ENCODE assay signal across 9 cellular contexts in the genomic region with DNA sequence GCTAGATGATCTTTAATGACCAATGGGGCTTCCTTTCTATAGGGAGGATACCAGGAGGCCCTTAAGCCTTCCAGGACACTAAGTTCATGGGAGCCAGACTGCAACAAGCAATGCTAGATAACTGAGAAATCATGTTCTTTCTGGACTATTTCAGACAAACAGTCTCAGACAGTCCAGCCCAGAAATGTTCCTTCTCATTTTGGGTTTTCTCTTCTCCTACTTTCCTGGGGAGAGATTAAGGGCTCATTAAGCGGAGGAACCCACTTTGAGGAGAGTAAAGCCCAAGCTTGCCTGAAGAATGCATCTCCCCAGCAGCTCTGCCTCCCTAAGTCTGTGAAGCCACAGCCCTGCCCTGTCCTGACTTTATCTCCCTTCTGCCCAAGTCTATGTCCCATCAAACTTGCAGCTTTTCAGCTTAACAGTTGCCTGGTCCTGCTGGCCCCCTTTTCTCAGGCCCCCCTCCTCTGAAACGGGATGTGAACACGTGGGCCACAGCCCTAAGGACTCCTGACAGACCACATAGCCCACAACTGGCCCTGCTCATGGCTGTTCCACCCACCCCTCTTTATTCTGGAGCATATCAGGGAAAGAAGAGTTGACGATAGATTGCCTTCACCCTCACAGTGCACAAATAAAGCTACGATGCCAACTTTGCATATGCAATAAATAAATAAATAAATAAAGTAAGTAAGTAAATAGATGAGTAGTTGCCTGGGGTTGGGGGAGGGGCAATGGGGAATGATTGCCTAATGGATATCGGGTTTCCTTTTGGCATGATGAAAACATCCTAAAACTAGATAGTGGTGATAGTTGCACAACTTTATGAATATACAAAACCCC.
DNase-seq lines count a peak whose midpoint lies in the region; ATAC-seq and TF ChIP-seq lines count a peak whose summit lies in the region.
"Had no signal": no experiment of that assay in that cellular context is flagged by ENCODE, and none has a peak within 500 bp of the region (broad histone marks: within the 10 kb centered on the region; RNA-seq: fewer than 3 reads in every experiment).

No MANE protein-coding gene starts in this region.

- no peaks in the 10 kb centered on the region for H4K20me1 ChIP-seq in mammary epithelial cell (ENCODE audit: insufficient read depth, low read length)

- H3K9ac ChIP-seq in mammary epithelial cell (ENCODE audit: insufficient read depth, low read length): no peak overlapping the region

- dilution Hi-C loops in mammary epithelial cell (cut with HindIII; ENCODE audit: low sequenced_read_pairs): loop anchor here (5.0 kb wide), 1 partner anchor 52 kb away; no protein-coding TSS in a partner anchor

- CTCF ChIA-PET in mammary epithelial cell (lab: Charles Lee; ENCODE audit: low non-redundant PET): no interaction called here

- no peaks in the 10 kb centered on the region for H3K9me3 ChIP-seq in mammary epithelial cell (replicated peaks; ENCODE audit: insufficient read depth, low read length)

- no peak for ATAC-seq in HG03045 (IDR thresholded peaks at IDR 0.05; ENCODE audit: unreplicated experiment)
- ATAC-seq in GM21447 (IDR thresholded peaks at IDR 0.05; ENCODE audit: unreplicated experiment): no peak
- no peak for ATAC-seq in GM19324 (IDR thresholded peaks at IDR 0.05; ENCODE audit: low FRiP score, unreplicated experiment)

- no peak overlapping the region for H2AFZ ChIP-seq in mammary epithelial cell (ENCODE audit: low read depth, low read length)

- H3K27ac ChIP-seq in mammary epithelial cell (ENCODE audit: insufficient read depth, low read depth, low read length): no peak overlapping the region

- in situ Hi-C loops in mammary epithelial cell (cut with MboI; ENCODE audit: low sequenced_read_pairs in 2 of 2): no loop called here

- TF ChIP-seq CTCF in mammary epithelial cell (conservative IDR thresholded peaks at IDR 0.05 in 1 of 2, IDR thresholded peaks at IDR 0.05 in 1 of 2; ENCODE audit: extremely low read depth in 1 of 2, insufficient read depth in 1 of 2, low read depth in 1 of 2, low read length in 2 of 2) (no peak), lower leg skin (IDR thresholded peaks at IDR 0.05) (no peak)

- no TSS peak for BruUV-seq in mammary epithelial cell (replicated peaks; lab: Mats Ljungman, UMichigan)

- H3K79me2 ChIP-seq in mammary epithelial cell (ENCODE audit: insufficient read depth, low read length): no peaks in the 10 kb centered on the region

- 63% methylated on average over 6 of the region's 6 CpGs for WGBS in mammary epithelial cell (ENCODE audit: low coverage, missing lambda C conversion rate)
- 41 to 43% methylated on average over 6 of the region's 6 CpGs for WGBS in lower leg skin, 2 donors

- H3K4me1 ChIP-seq in mammary epithelial cell (ENCODE audit: insufficient read depth, low read length): no peaks in the 10 kb centered on the region

- DNase-seq in NCI-H2171 treated with DMSO at 0.1 percent for 48 hours (lab: John Stamatoyannopoulos, UW) (peak; percentile 8), NCI-H2171 (lab: John Stamatoyannopoulos, UW) (no peak), mammary epithelial cell (peak; percentile 43), lower leg skin (ENCODE audit: low spot score in 2 of 2) (peak; percentile 80 to 89), ureter (ENCODE audit: low spot score) (peak; percentile 78)
- DNase-seq: NCI-H187 had no signal

- no peak overlapping the region for H3K4me2 ChIP-seq in mammary epithelial cell (ENCODE audit: insufficient read depth, low read depth, low read length)

- H3K27me3 ChIP-seq in mammary epithelial cell (ENCODE audit: insufficient read depth, low read length): no peaks in the 10 kb centered on the region

- H3K36me3 ChIP-seq in mammary epithelial cell (ENCODE audit: insufficient read depth, low read length): no peaks in the 10 kb centered on the region

- no peak for TF ChIP-seq POLR2A in lower leg skin (IDR thresholded peaks at IDR 0.05)

- no peak overlapping the region for H3K4me3 ChIP-seq in mammary epithelial cell (replicated peaks in 1 of 3; ENCODE audit: insufficient read depth in 1 of 3, low read depth in 2 of 3, low read length in 3 of 3)
- H3K4me3 ChIP-seq in lower leg skin (ENCODE audit: low read depth, poor library complexity, severe bottlenecking): no peak overlapping the region

- intact Hi-C loops in mammary epithelial cell (cut with micrococcal nuclease) (no loop called here), lower leg skin (cut with DNase I; ENCODE audit: low total_unique reads) (no loop called here)
